Comparison of ENCODE assay signal across 9 cellular contexts in genomic region chr12:124754949-124755800, GRCh38.
A peak's percentile ranks its signal among the peaks of the same experiment; 100 is the strongest.
DNase-seq lines count a peak whose midpoint lies in the region; ATAC-seq and TF ChIP-seq lines count a peak whose summit lies in the region.
"Had no signal": no experiment of that assay in that cellular context is flagged by ENCODE, and none has a peak within 500 bp of the region (broad histone marks: within the 10 kb centered on the region; RNA-seq: fewer than 3 reads in every experiment).

No MANE protein-coding gene starts in this region.

- H3K9me3 Mint-ChIP-seq in brain: peaks cover 16 to 55% (median 40%) of the 10 kb centered on the region in 5 experiments
- H3K9me3 Mint-ChIP-seq in stimulated activated naive CD8-positive, alpha-beta T cell treated with anti-CD3 and anti-CD28 coated beads, Interleukin-15, amount 100 ng/mL, for 72 hours: peaks cover 20 to 40% of the 10 kb centered on the region in 2 donors

- peak; percentile 66 for DNase-seq in GM20000 (ENCODE audit: low spot score)
- peak; percentile 80 for DNase-seq in NCI-H2227 treated with DMSO at 0.1 percent for 48 hours (lab: John Stamatoyannopoulos, UW)
- DNase-seq in stimulated activated naive CD8-positive, alpha-beta T cell treated with anti-CD3 and anti-CD28 coated beads, Interleukin-15, amount 100 ng/mL, for 72 hours: no peak
- no peak for DNase-seq in 8988T
- DNase-seq: naive B cell had no signal

- no peaks in the 10 kb centered on the region for H3K27me3 ChIP-seq in layer of hippocampus (ENCODE audit: control insufficient read depth, insufficient read depth, low read length)

- peak overlapping the region; percentile 94 to 99 (median 96) for H3K27ac Mint-ChIP-seq in brain
- H3K27ac Mint-ChIP-seq in stimulated activated naive CD8-positive, alpha-beta T cell treated with anti-CD3 and anti-CD28 coated beads, Interleukin-15, amount 100 ng/mL, for 72 hours: peak overlapping the region; percentile 2 to 34
- H3K27ac Mint-ChIP-seq: naive B cell had no signal

- peaks cover 9% of the 10 kb centered on the region for H3K27me3 Mint-ChIP-seq in brain
- peaks cover 46% of the 10 kb centered on the region for H3K27me3 Mint-ChIP-seq in stimulated activated naive CD8-positive, alpha-beta T cell treated with anti-CD3 and anti-CD28 coated beads, Interleukin-15, amount 100 ng/mL, for 72 hours

- H3K4me3 Mint-ChIP-seq in brain: peak overlapping the region in 3 of 5 experiments; percentile 1 to 34 (median 2)
- peak overlapping the region in 1 of 2 donors; percentile 53 for H3K4me3 Mint-ChIP-seq in stimulated activated naive CD8-positive, alpha-beta T cell treated with anti-CD3 and anti-CD28 coated beads, Interleukin-15, amount 100 ng/mL, for 72 hours
- H3K4me3 Mint-ChIP-seq: naive B cell had no signal

- peaks cover 86% of the 10 kb centered on the region for H3K4me1 Mint-ChIP-seq in brain
- H3K4me1 Mint-ChIP-seq in stimulated activated naive CD8-positive, alpha-beta T cell treated with anti-CD3 and anti-CD28 coated beads, Interleukin-15, amount 100 ng/mL, for 72 hours: peaks cover 41% of the 10 kb centered on the region

- H3K27ac ChIP-seq in layer of hippocampus (ENCODE audit: low read depth, low read length): peak overlapping the region; percentile 96

- ATAC-seq in stimulated activated naive CD8-positive, alpha-beta T cell treated with anti-CD3 and anti-CD28 coated beads, Interleukin-15, amount 100 ng/mL, for 72 hours: peak; percentile 75
- ATAC-seq in HG03108 (IDR thresholded peaks at IDR 0.05; ENCODE audit: unreplicated experiment) (no peak), HG02852 (IDR thresholded peaks at IDR 0.05; ENCODE audit: unreplicated experiment) (no peak)

- TF ChIP-seq CTCF in GM20000 (IDR thresholded peaks at IDR 0.05; ENCODE audit: extremely low read depth, missing control alignments): no peak
- no peak for TF ChIP-seq CTCF in brain (conservative IDR thresholded peaks at IDR 0.05)

- H3K36me3 Mint-ChIP-seq in brain: peaks cover 15% of the 10 kb centered on the region

Comparison
In these comparisons a context has a peak if more than half of its experiments do, and no peak if none do; other contexts are left out.
1. DNase-seq: peak in GM20000 (single experiment) and NCI-H2227 treated with DMSO at 0.1 percent for 48 hours (single experiment); none in stimulated activated naive CD8-positive, alpha-beta T cell treated with anti-CD3 and anti-CD28 coated beads, Interleukin-15, amount 100 ng/mL, for 72 hours (0 of 2) and 8988T (single experiment).